Comparison of ENCODE assay signal across 22 cellular contexts in genomic region chr5:40600383-40600782, GRCh38.
"Had no signal": no experiment of that assay in that cellular context is flagged by ENCODE, and none has a peak within 500 bp of the region (broad histone marks: within the 10 kb centered on the region; RNA-seq: fewer than 3 reads in every experiment).

No MANE protein-coding gene starts in this region.

- H3K27ac Mint-ChIP-seq: activated CD4-positive, alpha-beta memory T cell treated with anti-CD3 and anti-CD28 coated beads for 36 hours; activated CD4-positive, alpha-beta T cell treated with anti-CD3 and anti-CD28 coated beads, Interleukin-2, amount 10 ng/mL, durations not matched to agents 7 days and 5 days; activated T-helper 1 cell treated with anti-CD3 and anti-CD28 coated beads, Interleukin-12 subunit alpha, Interleukin-12 subunit beta, Interleukin-2, Interleukin-4 antibody, amounts not matched to agents 30 ng/mL and 10 ng/mL and 1 ng/mL, durations not matched to agents 14 hours and 24 hours and 36 hours; T-helper 1 cell treated with Interleukin-12 subunit alpha and Interleukin-12 subunit beta and Interleukin-4 antibody, amounts not matched to agents 30 μg/mL and 1 μg/mL, for 36 hours; WTC11 had no signal

- H3K27ac ChIP-seq: brain microvascular endothelial cell, cardiac muscle cell, Peyer's patch had no signal

- H3K27me3 Mint-ChIP-seq: activated CD4-positive, alpha-beta memory T cell treated with anti-CD3 and anti-CD28 coated beads for 36 hours; activated CD4-positive, alpha-beta T cell treated with anti-CD3 and anti-CD28 coated beads, Interleukin-2, amount 10 ng/mL, durations not matched to agents 7 days and 5 days had no signal

- H3K27me3 ChIP-seq: brain microvascular endothelial cell, cardiac muscle cell, Peyer's patch had no signal

- H3K4me3 ChIP-seq: cardiac muscle cell, Peyer's patch had no signal

- H3K9me3 Mint-ChIP-seq: activated CD4-positive, alpha-beta memory T cell treated with anti-CD3 and anti-CD28 coated beads for 36 hours; activated T-helper 1 cell treated with anti-CD3 and anti-CD28 coated beads, Interleukin-12 subunit alpha, Interleukin-12 subunit beta, Interleukin-2, Interleukin-4 antibody, amounts not matched to agents 30 ng/mL and 10 ng/mL and 1 ng/mL, durations not matched to agents 14 hours and 24 hours and 36 hours; T-helper 1 cell treated with Interleukin-12 subunit alpha and Interleukin-12 subunit beta and Interleukin-4 antibody, amounts not matched to agents 30 μg/mL and 1 μg/mL, for 36 hours; WTC11 had no signal

- H3K36me3 Mint-ChIP-seq: activated CD4-positive, alpha-beta memory T cell treated with anti-CD3 and anti-CD28 coated beads for 36 hours; WTC11 had no signal

- DNase-seq: activated CD4-positive, alpha-beta memory T cell treated with anti-CD3 and anti-CD28 coated beads for 36 hours; activated CD4-positive, alpha-beta T cell treated with anti-CD3 and anti-CD28 coated beads, Interleukin-2, amount 10 ng/mL, durations not matched to agents 7 days and 5 days; activated CD4-positive, CD25-positive, alpha-beta regulatory T cell treated with anti-CD3 and anti-CD28 coated beads, Interleukin-2, amount 50 U/mL, for 72 hours; activated CD8-positive, alpha-beta memory T cell treated with anti-CD3 and anti-CD28 coated beads, Interleukin-2, amount 50 U/mL, for 4 hours; activated effector memory CD4-positive, alpha-beta T cell treated with anti-CD3 and anti-CD28 coated beads, Interleukin-2, amount 50 U/mL, for 16 hours; activated naive CD4-positive, alpha-beta T cell treated with Interleukin-2 at 50 U/mL for 16 hours; activated T-cell treated with anti-CD3 and anti-CD28 coated beads, Interleukin-2, amount 50 U/mL, for 1 hour; brain microvascular endothelial cell; Karpas-422; MM.1S; NCI-H1105; NCI-H1436; NCI-H187 treated with DMSO at 0.1 percent for 48 hours; NCI-H2081 treated with DMSO at 0.1 percent for 48 hours; NCI-H2171 treated with DMSO at 0.1 percent for 48 hours; NCI-H226; NCI-H526; Peyer's patch had no signal

- H3K4me3 Mint-ChIP-seq: activated CD4-positive, alpha-beta memory T cell treated with anti-CD3 and anti-CD28 coated beads for 36 hours; activated CD4-positive, alpha-beta T cell treated with anti-CD3 and anti-CD28 coated beads, Interleukin-2, amount 10 ng/mL, durations not matched to agents 7 days and 5 days; activated T-helper 1 cell treated with anti-CD3 and anti-CD28 coated beads, Interleukin-12 subunit alpha, Interleukin-12 subunit beta, Interleukin-2, Interleukin-4 antibody, amounts not matched to agents 30 ng/mL and 10 ng/mL and 1 ng/mL, durations not matched to agents 14 hours and 24 hours and 36 hours; T-helper 1 cell treated with Interleukin-12 subunit alpha and Interleukin-12 subunit beta and Interleukin-4 antibody, amounts not matched to agents 30 μg/mL and 1 μg/mL, for 36 hours; WTC11 had no signal

- H3K36me3 ChIP-seq: brain microvascular endothelial cell, cardiac muscle cell, Peyer's patch had no signal
